ENCODE assay signal across 19 cellular contexts in genomic region chr1:31875636-31876236, GRCh38. TPM values are rescaled to one million over a fixed set of nuclear protein-coding genes. Genes with fewer than 3 reads are reported as not detected.
DNase-seq lines count a peak whose midpoint lies in the region; ATAC-seq, FAIRE-seq and TF ChIP-seq lines count a peak whose summit lies in the region.
"Had no signal": no experiment of that assay in that cellular context is flagged by ENCODE, and none has a peak within 500 bp of the region (broad histone marks: within the 10 kb centered on the region; RNA-seq: fewer than 3 reads in every experiment).

No MANE protein-coding gene starts in this region.

- H3K4me1 Mint-ChIP-seq in stimulated activated effector memory CD8-positive, alpha-beta T cell treated with anti-CD3 and anti-CD28 coated beads, Interleukin-12 subunit alpha, Interleukin-12 subunit beta, amount 100 ng/mL, for 72 hours: peaks cover 29% of the 10 kb centered on the region
- peaks cover 9 to 21% (median 14%) of the 10 kb centered on the region in 4 donors for H3K4me1 Mint-ChIP-seq in CD4-positive, alpha-beta memory T cell

- no peak overlapping the region for H3K4me3 Mint-ChIP-seq in stimulated activated effector memory CD8-positive, alpha-beta T cell treated with anti-CD3 and anti-CD28 coated beads, Interleukin-12 subunit alpha, Interleukin-12 subunit beta, amount 100 ng/mL, for 72 hours
- H3K4me3 Mint-ChIP-seq in CD4-positive, alpha-beta memory T cell: no peak overlapping the region

- POLR2A ChIA-PET in CD4-positive, alpha-beta memory T cell (lab: Charles Lee; ENCODE audit: partially characterized antibody): no interaction called here

- no peak for ATAC-seq in stimulated activated effector memory CD8-positive, alpha-beta T cell treated with anti-CD3 and anti-CD28 coated beads, Interleukin-12 subunit alpha, Interleukin-12 subunit beta, amount 100 ng/mL, for 72 hours
- ATAC-seq in GM18873 (IDR thresholded peaks at IDR 0.05; ENCODE audit: low FRiP score, unreplicated experiment): no peak
- ATAC-seq: HCT116, K562 had no signal

- intact Hi-C loops in CD4-positive, alpha-beta memory T cell (cut with micrococcal nuclease): no loop called here

- H3K9me3 Mint-ChIP-seq in stimulated activated effector memory CD8-positive, alpha-beta T cell treated with anti-CD3 and anti-CD28 coated beads, Interleukin-12 subunit alpha, Interleukin-12 subunit beta, amount 100 ng/mL, for 72 hours: no peaks in the 10 kb centered on the region
- H3K9me3 Mint-ChIP-seq in CD4-positive, alpha-beta memory T cell: peaks cover 0 to 3% (median 0%) of the 10 kb centered on the region in 8 donors

- no peaks in the 10 kb centered on the region for H3K27me3 Mint-ChIP-seq in CD4-positive, alpha-beta memory T cell

- no peak overlapping the region for H3K4me3 ChIP-seq in CD4-positive, alpha-beta memory T cell (ENCODE audit: low read length in 2 of 2)
- H3K4me3 ChIP-seq: GM23248, K562 had no signal

- no peaks in the 10 kb centered on the region for H3K36me3 Mint-ChIP-seq in stimulated activated effector memory CD8-positive, alpha-beta T cell treated with anti-CD3 and anti-CD28 coated beads, Interleukin-12 subunit alpha, Interleukin-12 subunit beta, amount 100 ng/mL, for 72 hours
- H3K36me3 Mint-ChIP-seq in CD4-positive, alpha-beta memory T cell: no peaks in the 10 kb centered on the region

- no peaks in the 10 kb centered on the region for H3K9me3 ChIP-seq in CD4-positive, alpha-beta memory T cell (ENCODE audit: control insufficient read depth in 1 of 2, low read length in 2 of 2)

- peaks cover 10% of the 10 kb centered on the region for H3K4me1 ChIP-seq in CD4-positive, alpha-beta memory T cell (ENCODE audit: insufficient read depth, low read length)

- TF ChIP-seq CTCF in 22Rv1 (IDR thresholded peaks at IDR 0.05): no peak

- H3K27ac Mint-ChIP-seq in stimulated activated effector memory CD8-positive, alpha-beta T cell treated with anti-CD3 and anti-CD28 coated beads, Interleukin-12 subunit alpha, Interleukin-12 subunit beta, amount 100 ng/mL, for 72 hours: no peak overlapping the region
- no peak overlapping the region for H3K27ac Mint-ChIP-seq in CD4-positive, alpha-beta memory T cell

- peak; percentile 44 for DNase-seq in HuH-7.5 (ENCODE audit: low spot score)
- peak; percentile 49 for DNase-seq in mesenteric fat pad (ENCODE audit: low spot score)
- DNase-seq in stimulated activated effector memory CD8-positive, alpha-beta T cell treated with anti-CD3 and anti-CD28 coated beads, Interleukin-12 subunit alpha, Interleukin-12 subunit beta, amount 100 ng/mL, for 72 hours (ENCODE audit: low spot score in 2 of 2): no peak
- no peak for DNase-seq in stimulated activated CD4-positive, alpha-beta T cell treated with anti-CD3 and anti-CD28 coated beads, Interleukin-15, amount 100 ng/mL, for 24 hours
- no peak for DNase-seq in CD4-positive, alpha-beta memory T cell
- DNase-seq: C1 segment of cervical spinal cord; GM23248; NCI-H1417 treated with DMSO at 0.1 percent for 48 hours; NCI-H1930; NCI-H2171 treated with DMSO at 0.1 percent for 48 hours; NCI-H446 treated with DMSO at 0.1 percent for 48 hours; NK-92 treated with Interleukin-12 subunit alpha and Interleukin-12 subunit beta, amount 100 ng/mL, for 24 hours; SHP77 had no signal

- no peaks in the 10 kb centered on the region for H3K36me3 ChIP-seq in CD4-positive, alpha-beta memory T cell (ENCODE audit: insufficient read depth, low read length)

- no peaks in the 10 kb centered on the region for H3K27me3 ChIP-seq in CD4-positive, alpha-beta memory T cell (ENCODE audit: insufficient read depth, low read length)

- FAIRE-seq in islet of Langerhans (lab: Jason Lieb, UNC): peak; percentile 95
- FAIRE-seq: HTR-8/SVneo, K562 had no signal

- H3K27ac ChIP-seq in 22Rv1: peak overlapping the region; percentile 40
- H3K27ac ChIP-seq in CD4-positive, alpha-beta memory T cell (ENCODE audit: low read depth, low read length): no peak overlapping the region
- H3K27ac ChIP-seq: GM23248 had no signal

- CTCF ChIA-PET in CD4-positive, alpha-beta memory T cell (lab: Charles Lee; ENCODE audit: partially characterized antibody): no interaction called here

RNA-seq across cellular contexts. Expression of gene SPOCD1, which starts 59.9 kb away (rescaled TPM):
- total RNA-seq in mesenteric fat pad: 9.5 TPM
- total RNA-seq in CD4-positive, alpha-beta memory T cell: under 1 TPM; 0.61 to 0.94 TPM
- polyA plus RNA-seq in CD4-positive, alpha-beta memory T cell: not detected

Comparison
In these comparisons a context has a peak if more than half of its experiments do, and no peak if none do; other contexts are left out.
1. DNase-seq: peak in HuH-7.5 (single experiment) and mesenteric fat pad (single experiment); none in stimulated activated effector memory CD8-positive, alpha-beta T cell treated with anti-CD3 and anti-CD28 coated beads, Interleukin-12 subunit alpha, Interleukin-12 subunit beta, amount 100 ng/mL, for 72 hours (0 of 2), stimulated activated CD4-positive, alpha-beta T cell treated with anti-CD3 and anti-CD28 coated beads, Interleukin-15, amount 100 ng/mL, for 24 hours (single experiment) and CD4-positive, alpha-beta memory T cell (0 of 5).